In genomic region chr11:78171951-78172350, GRCh38 we compare ENCODE assay signal across 20 cellular contexts.
"Had no signal": no experiment of that assay in that cellular context is flagged by ENCODE, and none has a peak within 500 bp of the region (broad histone marks: within the 10 kb centered on the region; RNA-seq: fewer than 3 reads in every experiment).

No MANE protein-coding gene starts in this region.

- H3K4me1 Mint-ChIP-seq: stimulated activated effector memory CD8-positive, alpha-beta T cell treated with anti-CD3 and anti-CD28 coated beads, Interleukin-12 subunit alpha, Interleukin-12 subunit beta, amount 100 ng/mL, for 72 hours had no signal

- H3K27ac ChIP-seq: neutrophil, parathyroid adenoma, skin epidermis, WERI-Rb-1 had no signal

- H3K4me1 ChIP-seq: parathyroid adenoma had no signal

- DNase-seq: activated CD4-positive, alpha-beta T cell treated with anti-CD3 and anti-CD28 coated beads, Interleukin-2, amount 50 U/mL, for 1 hour; activated CD4-positive, CD25-positive, alpha-beta regulatory T cell treated with anti-CD3 and anti-CD28 coated beads, Interleukin-2, amount 50 U/mL, for 72 hours; activated CD8-positive, alpha-beta T cell treated with anti-CD3 and anti-CD28 coated beads, Interleukin-2, amount 10 ng/mL, durations not matched to agents 7 days and 5 days; activated gamma-delta T cell treated with Interleukin-2 at 50 U/mL for 16 hours; activated T-cell treated with anti-CD3 and anti-CD28 coated beads, Interleukin-2, amount 50 U/mL, for 1 hour; cerebellar nuclear complex; heart right ventricle; kidney; naive thymus-derived CD4-positive, alpha-beta T cell; stimulated activated CD4-positive, alpha-beta T cell treated with anti-CD3 and anti-CD28 coated beads, Interleukin-2, amount 100 ng/mL, for 24 hours; T-helper 1 cell; WERI-Rb-1 had no signal

- H3K79me2 ChIP-seq: parathyroid adenoma had no signal

- H2AFZ ChIP-seq: parathyroid adenoma had no signal

- H3K4me3 Mint-ChIP-seq: activated CD8-positive, alpha-beta T cell treated with anti-CD3 and anti-CD28 coated beads, Interleukin-2, amount 10 ng/mL, durations not matched to agents 7 days and 5 days; naive thymus-derived CD4-positive, alpha-beta T cell; stimulated activated effector memory CD8-positive, alpha-beta T cell treated with anti-CD3 and anti-CD28 coated beads, Interleukin-12 subunit alpha, Interleukin-12 subunit beta, amount 100 ng/mL, for 72 hours had no signal

- H3K36me3 ChIP-seq: WERI-Rb-1 had no signal

- H3K27me3 Mint-ChIP-seq: naive thymus-derived CD4-positive, alpha-beta T cell had no signal

- H3K9ac ChIP-seq: parathyroid adenoma had no signal

- H3K9me3 ChIP-seq: heart right ventricle, neutrophil, right lobe of liver had no signal

- H3K4me3 ChIP-seq: heart right ventricle, lung, right lobe of liver, skin epidermis had no signal

- H3K27ac Mint-ChIP-seq: activated CD8-positive, alpha-beta T cell treated with anti-CD3 and anti-CD28 coated beads, Interleukin-2, amount 10 ng/mL, durations not matched to agents 7 days and 5 days; stimulated activated effector memory CD8-positive, alpha-beta T cell treated with anti-CD3 and anti-CD28 coated beads, Interleukin-12 subunit alpha, Interleukin-12 subunit beta, amount 100 ng/mL, for 72 hours had no signal

- H3K27me3 ChIP-seq: heart right ventricle, neutrophil, right lobe of liver had no signal

- ATAC-seq: activated CD8-positive, alpha-beta T cell treated with anti-CD3 and anti-CD28 coated beads, Interleukin-2, amount 10 ng/mL, durations not matched to agents 7 days and 5 days; heart right ventricle; naive thymus-derived CD4-positive, alpha-beta T cell; right lobe of liver; stimulated activated effector memory CD8-positive, alpha-beta T cell treated with anti-CD3 and anti-CD28 coated beads, Interleukin-12 subunit alpha, Interleukin-12 subunit beta, amount 100 ng/mL, for 72 hours had no signal

- FAIRE-seq: bronchial epithelial cell, kidney, TTC549 had no signal
